In genomic region chr5:125311743-125312142, GRCh38 we compare ENCODE assay signal across 15 cellular contexts.
DNase-seq lines count a peak whose midpoint lies in the region; FAIRE-seq and TF ChIP-seq lines count a peak whose summit lies in the region.
"Had no signal": no experiment of that assay in that cellular context is flagged by ENCODE, and none has a peak within 500 bp of the region (broad histone marks: within the 10 kb centered on the region; RNA-seq: fewer than 3 reads in every experiment).

No MANE protein-coding gene starts in this region.

- DNase-seq in A172 (ENCODE audit: low spot score), result peak; percentile 89
- DNase-seq in HPDE6-E6E7 (ENCODE audit: extremely low spot score), result peak; percentile 17
- peak; percentile 55 for DNase-seq in astrocyte of the hippocampus (ENCODE audit: low read depth, low spot score)
- DNase-seq in glomerular visceral epithelial cell (ENCODE audit: extremely low spot score), result peak; percentile 69
- no peak for DNase-seq in NCI-H2107 treated with DMSO at 0.1 percent for 48 hours (lab: John Stamatoyannopoulos, UW; ENCODE audit: unreplicated experiment)
- no peak for DNase-seq in GM19239 (ENCODE audit: insufficient read length, low spot score)
- no peak for DNase-seq in NAMALWA (ENCODE audit: low spot score)
- no peak for DNase-seq in GM10248 (ENCODE audit: extremely low spot score)
- DNase-seq: activated naive CD8-positive, alpha-beta T cell treated with anti-CD3 and anti-CD28 coated beads, Interleukin-2, amount 50 U/mL, for 24 hours; AML-193; NCI-H2081 treated with DMSO at 0.1 percent for 48 hours; occipital lobe; T-helper 9 cell had no signal

- CTCF ChIA-PET in GM10248 (lab: Yijun Ruan, JAX), result interaction anchor here (2.2 kb wide), 1 partner anchor 10 kb away, joined by 6 read pairs; no protein-coding TSS in a partner anchor

- TF ChIP-seq CTCF in GM10248 (IDR thresholded peaks at IDR 0.05; ENCODE audit: control extremely low read depth, extremely low read depth, low read depth, missing control alignments), result no peak

- no peak for FAIRE-seq in GM19239 (lab: Jason Lieb, UNC)
- FAIRE-seq: endometrium, G401.6 had no signal

- POLR2A ChIA-PET in GM10248 (lab: Yijun Ruan, JAX), result no interaction called here

Comparison
In these comparisons a context has a peak if more than half of its experiments do, and no peak if none do; other contexts are left out.
1. DNase-seq: peak in A172 (single experiment), HPDE6-E6E7 (single experiment), astrocyte of the hippocampus (single experiment) and glomerular visceral epithelial cell (single experiment); none in NCI-H2107 treated with DMSO at 0.1 percent for 48 hours (single experiment), GM19239 (single experiment), NAMALWA (single experiment) and GM10248 (single experiment).